1 cellular context compared by ENCODE assay signal in genomic region chrX:130165703-130166502, GRCh38.
A peak's percentile ranks its signal among the peaks of the same experiment; 100 is the strongest.
TF ChIP-seq lines count a peak whose summit lies in the region.

Gene AIFM1 (minus strand): TSS chrX:130165841. CDS start chrX:130165656, 185 bp downstream.

TF ChIP-seq in SK-N-SH, 30 proteins besides CTCF, POLR2A, EP300 and RAD21 (continued from another document):
- peak; percentile 51; the same call in 1 of the 2 replicates for TF ChIP-seq PBX3 (IDR thresholded peaks at IDR 0.05)
- TF ChIP-seq ZBTB33 (IDR thresholded peaks at IDR 0.05; ENCODE audit: borderline replicate concordance, low read depth): no peak
- TF ChIP-seq RFX5 (IDR thresholded peaks at IDR 0.05; ENCODE audit: low read length): peak; percentile 66; the same call in 1 of the 2 replicates
